ENCODE assay signal across 27 cellular contexts in genomic region chr7:49297958-49298357, GRCh38.
"Had no signal": no experiment of that assay in that cellular context is flagged by ENCODE, and none has a peak within 500 bp of the region (broad histone marks: within the 10 kb centered on the region; RNA-seq: fewer than 3 reads in every experiment).

No MANE protein-coding gene starts in this region.

- FAIRE-seq: islet of Langerhans had no signal

- H3K4me1 ChIP-seq: left ventricle myocardium inferior, right atrium auricular region, right lobe of liver, testis, thyroid gland, transverse colon, upper lobe of left lung, vagina had no signal

- H3K4me1 Mint-ChIP-seq: immature natural killer cell; memory B cell; naive thymus-derived CD4-positive, alpha-beta T cell; stimulated activated memory B cell treated with anti-CD40 and anti-IgM and Interleukin-4, amounts not matched to agents 10 μg/mL and 1 μg/mL and 100 μg/mL, for 72 hours; stimulated activated naive CD8-positive, alpha-beta T cell treated with anti-CD3 and anti-CD28 coated beads, Interleukin-15, amount 100 ng/mL, for 72 hours had no signal

- ATAC-seq: mucosa of descending colon; naive thymus-derived CD4-positive, alpha-beta T cell; natural killer cell treated with Interleukin-12 subunit alpha and Interleukin-12 subunit beta and Interleukin-15 and Interleukin-18, amount 100 ng/mL, for 72 hours; right lobe of liver; stimulated activated memory B cell treated with anti-CD40 and anti-IgM and Interleukin-4, amounts not matched to agents 10 μg/mL and 1 μg/mL and 100 μg/mL, for 72 hours; stimulated activated naive CD8-positive, alpha-beta T cell treated with anti-CD3 and anti-CD28 coated beads, Interleukin-15, amount 100 ng/mL, for 72 hours had no signal

- DNase-seq: immature natural killer cell; left ventricle myocardium inferior; midbrain; mucosa of descending colon; naive thymus-derived CD4-positive, alpha-beta T cell; ovary; right lobe of liver; stimulated activated CD4-positive, alpha-beta T cell treated with anti-CD3 and anti-CD28 coated beads, Interleukin-1b, Interleukin-23, amount 100 ng/mL, for 48 hours; stimulated activated CD4-positive, alpha-beta T cell treated with anti-CD3 and anti-CD28 coated beads, Interleukin-2, amount 100 ng/mL, for 48 hours; stimulated activated CD4-positive, alpha-beta T cell treated with anti-CD3 and anti-CD28 coated beads, Interleukin-4, amount 100 ng/mL, for 4 hours; stimulated activated CD8-positive, alpha-beta memory T cell treated with anti-CD3 and anti-CD28 coated beads, Interleukin-4, amount 100 ng/mL, for 48 hours; stimulated activated naive CD4-positive, alpha-beta T cell treated with Interleukin-2 at 50 U/mL for 16 hours; stimulated activated naive CD8-positive, alpha-beta T cell treated with anti-CD3 and anti-CD28 coated beads, Interleukin-15, amount 100 ng/mL, for 72 hours; substantia nigra; testis; thyroid gland; transverse colon; upper lobe of left lung had no signal

- H3K4me3 Mint-ChIP-seq: immature natural killer cell; memory B cell; naive thymus-derived CD4-positive, alpha-beta T cell; natural killer cell treated with Interleukin-12 subunit alpha and Interleukin-12 subunit beta and Interleukin-15 and Interleukin-18, amount 100 ng/mL, for 72 hours; stimulated activated memory B cell treated with anti-CD40 and anti-IgM and Interleukin-4, amounts not matched to agents 10 μg/mL and 1 μg/mL and 100 μg/mL, for 72 hours; stimulated activated naive CD8-positive, alpha-beta T cell treated with anti-CD3 and anti-CD28 coated beads, Interleukin-15, amount 100 ng/mL, for 72 hours had no signal

- H3K36me3 Mint-ChIP-seq: immature natural killer cell; memory B cell; naive thymus-derived CD4-positive, alpha-beta T cell; natural killer cell treated with Interleukin-12 subunit alpha and Interleukin-12 subunit beta and Interleukin-15 and Interleukin-18, amount 100 ng/mL, for 72 hours; stimulated activated memory B cell treated with anti-CD40 and anti-IgM and Interleukin-4, amounts not matched to agents 10 μg/mL and 1 μg/mL and 100 μg/mL, for 72 hours had no signal

- H3K27ac ChIP-seq: left ventricle myocardium inferior, ovary, right atrium auricular region, right lobe of liver, testis, thyroid gland, transverse colon, upper lobe of left lung, vagina had no signal

- H3K9me3 ChIP-seq: mucosa of descending colon, ovary, right atrium auricular region, right lobe of liver, testis, thyroid gland, transverse colon, upper lobe of left lung, vagina had no signal

- H3K27me3 ChIP-seq: ovary, right atrium auricular region, right lobe of liver, testis, thyroid gland, transverse colon, upper lobe of left lung, vagina had no signal

- H3K27me3 Mint-ChIP-seq: memory B cell; naive thymus-derived CD4-positive, alpha-beta T cell; natural killer cell treated with Interleukin-12 subunit alpha and Interleukin-12 subunit beta and Interleukin-15 and Interleukin-18, amount 100 ng/mL, for 72 hours; progenitor cell of endocrine pancreas; stimulated activated memory B cell treated with anti-CD40 and anti-IgM and Interleukin-4, amounts not matched to agents 10 μg/mL and 1 μg/mL and 100 μg/mL, for 72 hours; stimulated activated naive CD8-positive, alpha-beta T cell treated with anti-CD3 and anti-CD28 coated beads, Interleukin-15, amount 100 ng/mL, for 72 hours had no signal

- H3K27ac Mint-ChIP-seq: immature natural killer cell; memory B cell; naive thymus-derived CD4-positive, alpha-beta T cell; natural killer cell treated with Interleukin-12 subunit alpha and Interleukin-12 subunit beta and Interleukin-15 and Interleukin-18, amount 100 ng/mL, for 72 hours; progenitor cell of endocrine pancreas; stimulated activated memory B cell treated with anti-CD40 and anti-IgM and Interleukin-4, amounts not matched to agents 10 μg/mL and 1 μg/mL and 100 μg/mL, for 72 hours; stimulated activated naive CD8-positive, alpha-beta T cell treated with anti-CD3 and anti-CD28 coated beads, Interleukin-15, amount 100 ng/mL, for 72 hours had no signal

- H3K4me3 ChIP-seq: left ventricle myocardium inferior, lung, mucosa of descending colon, ovary, right atrium auricular region, right lobe of liver, smooth muscle cell, testis, thyroid gland, transverse colon, upper lobe of left lung, vagina had no signal

- H3K9me3 Mint-ChIP-seq: stimulated activated naive CD8-positive, alpha-beta T cell treated with anti-CD3 and anti-CD28 coated beads, Interleukin-15, amount 100 ng/mL, for 72 hours had no signal

- H3K36me3 ChIP-seq: left ventricle myocardium inferior, ovary, right atrium auricular region, right lobe of liver, thyroid gland, transverse colon, upper lobe of left lung, vagina had no signal

- H3K4me2 ChIP-seq: smooth muscle cell had no signal
